Comparison of ENCODE assay signal across 1 cellular context in genomic region chr12:49264873-49265792, GRCh38.
TF ChIP-seq lines count a peak whose summit lies in the region.

TUBA1C (plus strand) TSS chr12:49265082; CDS start chr12:49265182, 100 bp downstream.

TF ChIP-seq in K562, 482 proteins besides CTCF, POLR2A, EP300 and RAD21 (continued from another document and continues in another):
- TF ChIP-seq, protein P1, sequence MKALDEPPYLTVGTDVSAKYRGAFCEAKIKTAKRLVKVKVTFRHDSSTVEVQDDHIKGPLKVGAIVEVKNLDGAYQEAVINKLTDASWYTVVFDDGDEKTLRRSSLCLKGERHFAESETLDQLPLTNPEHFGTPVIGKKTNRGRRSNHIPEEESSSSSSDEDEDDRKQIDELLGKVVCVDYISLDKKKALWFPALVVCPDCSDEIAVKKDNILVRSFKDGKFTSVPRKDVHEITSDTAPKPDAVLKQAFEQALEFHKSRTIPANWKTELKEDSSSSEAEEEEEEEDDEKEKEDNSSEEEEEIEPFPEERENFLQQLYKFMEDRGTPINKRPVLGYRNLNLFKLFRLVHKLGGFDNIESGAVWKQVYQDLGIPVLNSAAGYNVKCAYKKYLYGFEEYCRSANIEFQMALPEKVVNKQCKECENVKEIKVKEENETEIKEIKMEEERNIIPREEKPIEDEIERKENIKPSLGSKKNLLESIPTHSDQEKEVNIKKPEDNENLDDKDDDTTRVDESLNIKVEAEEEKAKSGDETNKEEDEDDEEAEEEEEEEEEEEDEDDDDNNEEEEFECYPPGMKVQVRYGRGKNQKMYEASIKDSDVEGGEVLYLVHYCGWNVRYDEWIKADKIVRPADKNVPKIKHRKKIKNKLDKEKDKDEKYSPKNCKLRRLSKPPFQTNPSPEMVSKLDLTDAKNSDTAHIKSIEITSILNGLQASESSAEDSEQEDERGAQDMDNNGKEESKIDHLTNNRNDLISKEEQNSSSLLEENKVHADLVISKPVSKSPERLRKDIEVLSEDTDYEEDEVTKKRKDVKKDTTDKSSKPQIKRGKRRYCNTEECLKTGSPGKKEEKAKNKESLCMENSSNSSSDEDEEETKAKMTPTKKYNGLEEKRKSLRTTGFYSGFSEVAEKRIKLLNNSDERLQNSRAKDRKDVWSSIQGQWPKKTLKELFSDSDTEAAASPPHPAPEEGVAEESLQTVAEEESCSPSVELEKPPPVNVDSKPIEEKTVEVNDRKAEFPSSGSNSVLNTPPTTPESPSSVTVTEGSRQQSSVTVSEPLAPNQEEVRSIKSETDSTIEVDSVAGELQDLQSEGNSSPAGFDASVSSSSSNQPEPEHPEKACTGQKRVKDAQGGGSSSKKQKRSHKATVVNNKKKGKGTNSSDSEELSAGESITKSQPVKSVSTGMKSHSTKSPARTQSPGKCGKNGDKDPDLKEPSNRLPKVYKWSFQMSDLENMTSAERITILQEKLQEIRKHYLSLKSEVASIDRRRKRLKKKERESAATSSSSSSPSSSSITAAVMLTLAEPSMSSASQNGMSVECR (CRISPR knock-in tag; IDR thresholded peaks at IDR 0.05), result peak; percentile 85
- TF ChIP-seq ZFP91 (CRISPR knock-in tag; IDR thresholded peaks at IDR 0.05) (peak; percentile 31; the same call in 1 of the 2 replicates), RUNX1 (IDR thresholded peaks at IDR 0.05; ENCODE audit: low read depth) (0 out of 2 replicates have a peak, but pooled peaks have one; percentile 50), PHB (CRISPR knock-in tag; IDR thresholded peaks at IDR 0.05) (no peak), HNRNPK (IDR thresholded peaks at IDR 0.05; ENCODE audit: low read depth, low read length, poor library complexity, severe bottlenecking) (peak; percentile 98), FOXK2 (conservative IDR thresholded peaks at IDR 0.05 in 1 of 2, IDR thresholded peaks at IDR 0.05 in 1 of 2; ENCODE audit: low read depth in 2 of 2) (peak in 1 of 2 experiments; percentile 26; a peak in 1 of 4 replicates), ZNF717 (CRISPR knock-in tag; IDR thresholded peaks at IDR 0.05) (no peak), CHD1 (IDR thresholded peaks at IDR 0.05; ENCODE audit: low read length) (peak; percentile 96), RB1 (IDR thresholded peaks at IDR 0.05; ENCODE audit: low read depth) (peak; percentile 54; the same call in 1 of the 2 replicates), POLR3A (IDR thresholded peaks at IDR 0.05; ENCODE audit: borderline replicate concordance, extremely low read depth, insufficient read depth, insufficient read length) (no peak), ZNF518B (CRISPR knock-in tag; IDR thresholded peaks at IDR 0.05) (no peak), OTX1 (CRISPR knock-in tag; IDR thresholded peaks at IDR 0.05) (0 out of 2 replicates have a peak, but pooled peaks have one; percentile 15), POLR3G (IDR thresholded peaks at IDR 0.05; ENCODE audit: extremely low read depth, insufficient read length, insufficient replicate concordance) (no peak), BCLAF1 (IDR thresholded peaks at IDR 0.05; ENCODE audit: borderline replicate concordance in 1 of 2, control insufficient read depth in 1 of 2, low read depth in 2 of 2, low read length in 1 of 2) (peak in 1 of 2 experiments; percentile 51; a peak in 1 of 4 replicates), LCOR (CRISPR knock-in tag; IDR thresholded peaks at IDR 0.05) (peak; percentile 40; the same call in 1 of the 2 replicates), MAFG (tag; conservative IDR thresholded peaks at IDR 0.05) (peak; percentile 80), RBM14 (IDR thresholded peaks at IDR 0.05; ENCODE audit: borderline replicate concordance, insufficient read depth, low read depth, low read length) (peak; percentile 94; the same call in 1 of the 2 replicates), COPS2 (conservative IDR thresholded peaks at IDR 0.05) (no peak), GABPA (tag; conservative IDR thresholded peaks at IDR 0.05; ENCODE audit: low read depth) (peak; percentile 76), ATF1 (CRISPR knock-in tag; IDR thresholded peaks at IDR 0.05) (no peak), ATF1 (tag; IDR thresholded peaks at IDR 0.05) (peak; percentile 66), GTF2F1 (IDR thresholded peaks at IDR 0.05; ENCODE audit: low read depth, low read length) (peak; percentile 98), ZEB2 (IDR thresholded peaks at IDR 0.05) (0 out of 2 replicates have a peak, but pooled peaks have one; percentile 5), ZNF583 (CRISPR knock-in tag; IDR thresholded peaks at IDR 0.05) (no peak; the same call in 1 of the 2 replicates), PURB (CRISPR knock-in tag; IDR thresholded peaks at IDR 0.05; ENCODE audit: low read depth) (no peak), VEZF1 (CRISPR knock-in tag; IDR thresholded peaks at IDR 0.05) (peak; percentile 89), WHSC1 (IDR thresholded peaks at IDR 0.05; ENCODE audit: low read length) (no peak), ZNF3 (CRISPR knock-in tag; IDR thresholded peaks at IDR 0.05) (no peak), ETV1 (tag; conservative IDR thresholded peaks at IDR 0.05; ENCODE audit: low read depth) (peak; percentile 18; the same call in 1 of the 2 replicates), HDAC6 (IDR thresholded peaks at IDR 0.05; ENCODE audit: low read depth, low read length) (0 out of 2 replicates have a peak, but pooled peaks have one; percentile 70), ZNF551 (CRISPR knock-in tag; IDR thresholded peaks at IDR 0.05) (no peak), ZNF24 (IDR thresholded peaks at IDR 0.05) (peak; percentile 18; the same call in 1 of the 2 replicates), RNF2 (IDR thresholded peaks at IDR 0.05) (peak; percentile 11), KLF10 (CRISPR knock-in tag; IDR thresholded peaks at IDR 0.05) (0 out of 2 replicates have a peak, but pooled peaks have one; percentile 53), LEF1 (IDR thresholded peaks at IDR 0.05) (peak; percentile 9; the same call in 1 of the 2 replicates), ZNF696 (CRISPR knock-in tag; conservative IDR thresholded peaks at IDR 0.05) (no peak)
- TF ChIP-seq, protein P2, sequence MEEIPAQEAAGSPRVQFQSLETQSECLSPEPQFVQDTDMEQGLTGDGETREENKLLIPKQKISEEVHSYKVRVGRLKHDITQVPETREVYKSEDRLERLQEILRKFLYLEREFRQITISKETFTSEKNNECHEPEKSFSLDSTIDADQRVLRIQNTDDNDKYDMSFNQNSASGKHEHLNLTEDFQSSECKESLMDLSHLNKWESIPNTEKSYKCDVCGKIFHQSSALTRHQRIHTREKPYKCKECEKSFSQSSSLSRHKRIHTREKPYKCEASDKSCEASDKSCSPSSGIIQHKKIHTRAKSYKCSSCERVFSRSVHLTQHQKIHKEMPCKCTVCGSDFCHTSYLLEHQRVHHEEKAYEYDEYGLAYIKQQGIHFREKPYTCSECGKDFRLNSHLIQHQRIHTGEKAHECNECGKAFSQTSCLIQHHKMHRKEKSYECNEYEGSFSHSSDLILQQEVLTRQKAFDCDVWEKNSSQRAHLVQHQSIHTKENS (CRISPR knock-in tag; IDR thresholded peaks at IDR 0.05), result 0 out of 2 replicates have a peak, but pooled peaks have one; percentile 65
- TF ChIP-seq, protein P3, sequence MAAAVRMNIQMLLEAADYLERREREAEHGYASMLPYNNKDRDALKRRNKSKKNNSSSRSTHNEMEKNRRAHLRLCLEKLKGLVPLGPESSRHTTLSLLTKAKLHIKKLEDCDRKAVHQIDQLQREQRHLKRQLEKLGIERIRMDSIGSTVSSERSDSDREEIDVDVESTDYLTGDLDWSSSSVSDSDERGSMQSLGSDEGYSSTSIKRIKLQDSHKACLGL (CRISPR knock-in tag; IDR thresholded peaks at IDR 0.05; ENCODE audit: borderline replicate concordance, poor library complexity, severe bottlenecking), result peak; percentile 58
- TF ChIP-seq, protein P4, sequence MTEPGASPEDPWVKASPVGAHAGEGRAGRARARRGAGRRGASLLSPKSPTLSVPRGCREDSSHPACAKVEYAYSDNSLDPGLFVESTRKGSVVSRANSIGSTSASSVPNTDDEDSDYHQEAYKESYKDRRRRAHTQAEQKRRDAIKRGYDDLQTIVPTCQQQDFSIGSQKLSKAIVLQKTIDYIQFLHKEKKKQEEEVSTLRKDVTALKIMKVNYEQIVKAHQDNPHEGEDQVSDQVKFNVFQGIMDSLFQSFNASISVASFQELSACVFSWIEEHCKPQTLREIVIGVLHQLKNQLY (CRISPR knock-in tag; conservative IDR thresholded peaks at IDR 0.05), result 0 out of 4 replicates have a peak, but pooled peaks of 1 of the 2 experiments have one; percentile 52
- TF ChIP-seq, protein P5, sequence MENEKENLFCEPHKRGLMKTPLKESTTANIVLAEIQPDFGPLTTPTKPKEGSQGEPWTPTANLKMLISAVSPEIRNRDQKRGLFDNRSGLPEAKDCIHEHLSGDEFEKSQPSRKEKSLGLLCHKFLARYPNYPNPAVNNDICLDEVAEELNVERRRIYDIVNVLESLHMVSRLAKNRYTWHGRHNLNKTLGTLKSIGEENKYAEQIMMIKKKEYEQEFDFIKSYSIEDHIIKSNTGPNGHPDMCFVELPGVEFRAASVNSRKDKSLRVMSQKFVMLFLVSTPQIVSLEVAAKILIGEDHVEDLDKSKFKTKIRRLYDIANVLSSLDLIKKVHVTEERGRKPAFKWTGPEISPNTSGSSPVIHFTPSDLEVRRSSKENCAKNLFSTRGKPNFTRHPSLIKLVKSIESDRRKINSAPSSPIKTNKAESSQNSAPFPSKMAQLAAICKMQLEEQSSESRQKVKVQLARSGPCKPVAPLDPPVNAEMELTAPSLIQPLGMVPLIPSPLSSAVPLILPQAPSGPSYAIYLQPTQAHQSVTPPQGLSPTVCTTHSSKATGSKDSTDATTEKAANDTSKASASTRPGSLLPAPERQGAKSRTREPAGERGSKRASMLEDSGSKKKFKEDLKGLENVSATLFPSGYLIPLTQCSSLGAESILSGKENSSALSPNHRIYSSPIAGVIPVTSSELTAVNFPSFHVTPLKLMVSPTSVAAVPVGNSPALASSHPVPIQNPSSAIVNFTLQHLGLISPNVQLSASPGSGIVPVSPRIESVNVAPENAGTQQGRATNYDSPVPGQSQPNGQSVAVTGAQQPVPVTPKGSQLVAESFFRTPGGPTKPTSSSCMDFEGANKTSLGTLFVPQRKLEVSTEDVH (IDR thresholded peaks at IDR 0.05; ENCODE audit: low read depth, partially characterized antibody), result no peak
